10 cellular contexts compared by ENCODE assay signal in genomic region chr21:41367598-41368360, GRCh38. TPM values are rescaled to one million over a fixed set of nuclear protein-coding genes. Genes with fewer than 3 reads are reported as not detected.
DNase-seq lines count a peak whose midpoint lies in the region; ATAC-seq, FAIRE-seq and TF ChIP-seq lines count a peak whose summit lies in the region.
"Had no signal": no experiment of that assay in that cellular context is flagged by ENCODE, and none has a peak within 500 bp of the region (broad histone marks: within the 10 kb centered on the region; RNA-seq: fewer than 3 reads in every experiment).

No MANE protein-coding gene starts in this region.

- H3K27me3 Mint-ChIP-seq in progenitor cell of endocrine pancreas: peaks cover 28% of the 10 kb centered on the region

- H3K36me3 ChIP-seq in hepatocyte (replicated peaks; ENCODE audit: insufficient read depth, low read depth): no peaks in the 10 kb centered on the region
- H3K36me3 ChIP-seq in osteoblast (ENCODE audit: insufficient read depth, low read length): no peaks in the 10 kb centered on the region
- H3K36me3 ChIP-seq: suprapubic skin had no signal

- no peak overlapping the region for H3K27ac Mint-ChIP-seq in progenitor cell of endocrine pancreas

- DNase-seq in GM12892 (ENCODE audit: insufficient read length): peak; percentile 73
- DNase-seq in hepatocyte (ENCODE audit: low spot score): no peak
- no peak for DNase-seq in osteoblast (ENCODE audit: insufficient read length, low spot score, missing footprints)
- no peak for DNase-seq in HTR-8/SVneo (ENCODE audit: insufficient read length, low spot score)
- DNase-seq in AML-193 (lab: John Stamatoyannopoulos, UW): no peak
- no peak for DNase-seq in progenitor cell of endocrine pancreas (ENCODE audit: low spot score, unreplicated experiment)

- peaks cover 3% of the 10 kb centered on the region for H3K4me1 Mint-ChIP-seq in progenitor cell of endocrine pancreas (ENCODE audit: low read depth)

- H3K36me3 Mint-ChIP-seq in progenitor cell of endocrine pancreas (ENCODE audit: insufficient read depth): no peaks in the 10 kb centered on the region

- H3K4me3 Mint-ChIP-seq in progenitor cell of endocrine pancreas (ENCODE audit: low read depth): no peak overlapping the region

- peak; percentile 57 for ATAC-seq in GM19438 (IDR thresholded peaks at IDR 0.05; ENCODE audit: low read depth, unreplicated experiment)
- peak; percentile 53 for ATAC-seq in HG03196 (IDR thresholded peaks at IDR 0.05; ENCODE audit: unreplicated experiment)

- H2AFZ ChIP-seq in hepatocyte: no peak overlapping the region
- H2AFZ ChIP-seq in osteoblast (ENCODE audit: low read length): no peak overlapping the region

- H3K9me3 Mint-ChIP-seq in progenitor cell of endocrine pancreas (ENCODE audit: low read depth): no peaks in the 10 kb centered on the region

- H3K9me2 ChIP-seq in hepatocyte (replicated peaks; ENCODE audit: insufficient read depth): no peaks in the 10 kb centered on the region

- H3K79me2 ChIP-seq in hepatocyte (no peaks in the 10 kb centered on the region), osteoblast (ENCODE audit: insufficient read depth, low read length) (no peaks in the 10 kb centered on the region)

- peaks cover 23% of the 10 kb centered on the region for H3K4me1 ChIP-seq in hepatocyte (ENCODE audit: insufficient read depth)
- peaks cover 3% of the 10 kb centered on the region for H3K4me1 ChIP-seq in osteoblast (ENCODE audit: insufficient read depth, low read length)

- peak overlapping the region; percentile 38 for H3K4me2 ChIP-seq in hepatocyte
- H3K4me2 ChIP-seq in osteoblast (ENCODE audit: insufficient read depth, low read length): no peak overlapping the region

- 81% methylated on average over 15 of the region's 15 CpGs for WGBS in hepatocyte (ENCODE audit: low lambda C conversion rate, missing lambda C conversion rate)

- H3K9me3 ChIP-seq in hepatocyte (ENCODE audit: low read depth): no peaks in the 10 kb centered on the region
- H3K9me3 ChIP-seq in osteoblast (ENCODE audit: low read depth, low read length): no peaks in the 10 kb centered on the region
- H3K9me3 ChIP-seq: suprapubic skin had no signal

- H3K27ac ChIP-seq in hepatocyte (peak overlapping the region; percentile 69), osteoblast (ENCODE audit: low read depth, low read length) (no peak overlapping the region)
- H3K27ac ChIP-seq: VCaP had no signal

- H3K4me3 ChIP-seq in hepatocyte (no peak overlapping the region), osteoblast (ENCODE audit: insufficient read depth, low read length) (no peak overlapping the region)
- H3K4me3 ChIP-seq: suprapubic skin had no signal

- peak; percentile 40; the same call in 1 of the 2 replicates for TF ChIP-seq POLR2A in GM12892 (IDR thresholded peaks at IDR 0.05; ENCODE audit: low read depth, low read length)

- no peaks in the 10 kb centered on the region for H3K27me3 ChIP-seq in hepatocyte
- H3K27me3 ChIP-seq in osteoblast (ENCODE audit: insufficient read depth, low read length): peaks cover 6% of the 10 kb centered on the region
- H3K27me3 ChIP-seq: suprapubic skin had no signal

- FAIRE-seq in GM12892 (lab: Jason Lieb, UNC): peak; percentile 95
- no peak for FAIRE-seq in HTR-8/SVneo (lab: Jason Lieb, UNC)

- H4K20me1 ChIP-seq in hepatocyte (ENCODE audit: insufficient read depth, poor library complexity, severe bottlenecking): no peaks in the 10 kb centered on the region
- H4K20me1 ChIP-seq in osteoblast (ENCODE audit: insufficient read depth, low read length): no peaks in the 10 kb centered on the region

- TF ChIP-seq CTCF in hepatocyte (IDR thresholded peaks at IDR 0.05; ENCODE audit: poor library complexity) (no peak), osteoblast (IDR thresholded peaks at IDR 0.05; ENCODE audit: extremely low read depth, low read depth, low read length) (no peak), progenitor cell of endocrine pancreas (IDR thresholded peaks at IDR 0.05; ENCODE audit: unreplicated experiment) (no peak)

RNA-seq across cellular contexts. Expression of gene MX2, which starts 6.0 kb away (rescaled TPM):
- 50.1 TPM for polyA plus RNA-seq in GM12892 (2012; ENCODE audit: missing spikeins)
- total RNA-seq in hepatocyte (1.9 and 2.6 TPM in 2 replicates), osteoblast (12.4 and 14.5 TPM in 2 replicates), progenitor cell of endocrine pancreas (0.69 and 0.86 TPM in 2 replicates)
- 0.90 and 1.1 TPM in 2 replicates for polyA plus RNA-seq in hepatocyte

RNA-seq across cellular contexts. Expression of gene FAM3B, which starts 51.2 kb away (rescaled TPM):
- not detected for polyA plus RNA-seq in GM12892 (2012; ENCODE audit: missing spikeins)
- total RNA-seq in hepatocyte (35.4 and 47.5 TPM in 2 replicates), osteoblast (not detected in 2 replicates), progenitor cell of endocrine pancreas (8.2 and 10.1 TPM in 2 replicates)
- polyA plus RNA-seq in hepatocyte: 45.3 and 49.7 TPM in 2 replicates

RNA-seq across cellular contexts. Expression of gene MX1, which starts 58.3 kb away (rescaled TPM):
- polyA plus RNA-seq in GM12892 (2012; ENCODE audit: missing spikeins): 130 TPM
- total RNA-seq in hepatocyte (25.6 and 26.6 TPM in 2 replicates), osteoblast (28.3 and 33.3 TPM in 2 replicates), progenitor cell of endocrine pancreas (2.1 and 2.6 TPM in 2 replicates)
- 14.2 and 17.2 TPM in 2 replicates for polyA plus RNA-seq in hepatocyte
